21 cellular contexts compared by ENCODE assay signal in the genomic region with DNA sequence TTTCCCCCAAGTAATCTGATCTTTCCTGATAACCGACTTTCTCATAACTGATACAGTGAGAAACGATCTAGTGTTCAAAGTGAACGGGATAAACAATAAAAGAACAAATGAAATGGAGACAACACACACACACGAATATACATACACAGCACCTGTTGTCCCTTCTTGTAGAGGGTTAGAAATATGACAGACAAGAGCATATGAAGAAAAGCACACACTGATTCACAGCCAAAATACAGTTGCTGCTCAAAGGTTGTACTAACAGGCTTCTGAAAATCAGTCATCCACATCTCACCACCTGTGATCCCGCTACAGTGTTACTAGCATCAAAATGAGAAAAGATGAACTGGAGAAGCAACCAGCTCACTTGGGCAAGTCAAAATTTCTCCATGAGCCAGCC.
A peak's percentile ranks its signal among the peaks of the same experiment; 100 is the strongest.
DNase-seq lines count a peak whose midpoint lies in the region; ATAC-seq and TF ChIP-seq lines count a peak whose summit lies in the region.
"Had no signal": no experiment of that assay in that cellular context is flagged by ENCODE, and none has a peak within 500 bp of the region (broad histone marks: within the 10 kb centered on the region; RNA-seq: fewer than 3 reads in every experiment).

No MANE protein-coding gene starts in this region.

- H3K4me3 ChIP-seq in mesendoderm (ENCODE audit: low read length) (no peak overlapping the region), transverse colon (no peak overlapping the region)
- H3K4me3 ChIP-seq: BLaER1 treated with 17β-estradiol and CSF1 and Interleukin-3, amounts not matched to agents 10 nM and 100 nM; dorsolateral prefrontal cortex had no signal

- peaks cover under 1% of the 10 kb centered on the region for H3K27me3 Mint-ChIP-seq in activated T-cell treated with anti-CD3 and anti-CD28 coated beads, Interleukin-2, amount 50 U/mL, for 72 hours (ENCODE audit: low read depth)
- H3K27me3 Mint-ChIP-seq in T-helper 17 cell (peaks cover 10% of the 10 kb centered on the region), MCF 10A (ENCODE audit: insufficient read depth, unreplicated experiment) (no peaks in the 10 kb centered on the region)

- peak overlapping the region; percentile 32 for H3K27ac Mint-ChIP-seq in activated T-cell treated with anti-CD3 and anti-CD28 coated beads, Interleukin-2, amount 50 U/mL, for 72 hours
- H3K27ac Mint-ChIP-seq in T-helper 17 cell: peak overlapping the region; percentile 4
- H3K27ac Mint-ChIP-seq in MCF 10A (ENCODE audit: low read depth, unreplicated experiment): no peak overlapping the region
- H3K27ac Mint-ChIP-seq: H9; naive B cell; stimulated activated naive B cell treated with anti-CD40 and anti-IgM and Interleukin-4, amounts not matched to agents 10 μg/mL and 1 μg/mL and 100 μg/mL, for 72 hours had no signal

- in situ Hi-C loops in transverse colon (cut with MboI; ENCODE audit: low pct_ligation_motif_present in 1 of 4, low pct_unique_long_range_greater_than_20kb in 1 of 4, low sequenced_read_pairs in 3 of 4): loop anchor here in 1 of 4 donors (10.0 kb wide), 1 partner anchor 47 kb away; no protein-coding TSS in a partner anchor

- no peaks in the 10 kb centered on the region for H3K9me3 Mint-ChIP-seq in activated T-cell treated with anti-CD3 and anti-CD28 coated beads, Interleukin-2, amount 50 U/mL, for 72 hours
- no peaks in the 10 kb centered on the region for H3K9me3 Mint-ChIP-seq in MCF 10A (ENCODE audit: unreplicated experiment)
- H3K9me3 Mint-ChIP-seq: H9; naive B cell; stimulated activated naive B cell treated with anti-CD40 and anti-IgM and Interleukin-4, amounts not matched to agents 10 μg/mL and 1 μg/mL and 100 μg/mL, for 72 hours had no signal

- no peak overlapping the region for H3K56ac ChIP-seq in mesendoderm (ENCODE audit: low read length)

- H3K9me3 ChIP-seq in T-helper 17 cell (ENCODE audit: control insufficient read depth, low read length, poor library complexity, severe bottlenecking): no peaks in the 10 kb centered on the region
- H3K9me3 ChIP-seq in transverse colon: no peaks in the 10 kb centered on the region
- H3K9me3 ChIP-seq: BLaER1 treated with 17β-estradiol and CSF1 and Interleukin-3, amounts not matched to agents 10 nM and 100 nM had no signal

- H3K4me1 ChIP-seq in mesendoderm (ENCODE audit: control insufficient read depth, low read depth, low read length): peaks cover 6% of the 10 kb centered on the region
- H3K4me1 ChIP-seq in transverse colon: peaks cover under 1 to 45% (median 25%) of the 10 kb centered on the region in 4 donors

- peaks cover 13% of the 10 kb centered on the region for H3K4me1 Mint-ChIP-seq in activated T-cell treated with anti-CD3 and anti-CD28 coated beads, Interleukin-2, amount 50 U/mL, for 72 hours (ENCODE audit: low read depth)
- H3K4me1 Mint-ChIP-seq in T-helper 17 cell: peaks cover 23% of the 10 kb centered on the region
- peaks cover 3% of the 10 kb centered on the region for H3K4me1 Mint-ChIP-seq in MCF 10A (ENCODE audit: insufficient read depth, unreplicated experiment)
- H3K4me1 Mint-ChIP-seq: stimulated activated naive B cell treated with anti-CD40 and anti-IgM and Interleukin-4, amounts not matched to agents 10 μg/mL and 1 μg/mL and 100 μg/mL, for 72 hours had no signal

- no peak for TF ChIP-seq CTCF in transverse colon (IDR thresholded peaks at IDR 0.05)
- TF ChIP-seq CTCF in MCF 10A (IDR thresholded peaks at IDR 0.05; ENCODE audit: unreplicated experiment): no peak

- H2AK5ac ChIP-seq in mesendoderm (ENCODE audit: low read length): peak overlapping the region; percentile 91

- peak overlapping the region; percentile 3 for H3K4ac ChIP-seq in mesendoderm (ENCODE audit: low read depth, low read length)

- BruUV-seq in MCF 10A (replicated peaks; lab: Mats Ljungman, UMichigan): no TSS peak

- no peak overlapping the region for H2BK5ac ChIP-seq in mesendoderm (ENCODE audit: low read length)

- no peaks in the 10 kb centered on the region for H3K79me1 ChIP-seq in mesendoderm (ENCODE audit: low read length)

- no CpG with 5 or more reads among the region's 5 CpGs for WGBS in mesendoderm (ENCODE audit: extremely low coverage, insufficient coverage, low lambda C conversion rate)
- 48 to 49% methylated on average over 5 of the region's 5 CpGs for WGBS in transverse colon (ENCODE audit: low coverage in 1 of 2), 2 donors

- no peak overlapping the region for H2BK15ac ChIP-seq in mesendoderm (replicated peaks; ENCODE audit: low read depth)

- H3K18ac ChIP-seq in mesendoderm (ENCODE audit: low read length): peak overlapping the region; percentile 28

- DNase-seq in activated T-cell treated with anti-CD3 and anti-CD28 coated beads, Interleukin-2, amount 50 U/mL, for 72 hours: no peak
- DNase-seq in activated T-cell treated with anti-CD3 and anti-CD28 coated beads, Interleukin-2, amount 50 U/mL, for 48 hours: no peak
- DNase-seq in T-helper 17 cell (no peak), mesendoderm (no peak), transverse colon (no peak), MCF 10A (ENCODE audit: unreplicated experiment) (no peak), retina (no peak)
- DNase-seq: activated CD4-positive, alpha-beta T cell treated with anti-CD3 and anti-CD28 coated beads, Interleukin-2, amount 50 U/mL, for 48 hours; activated CD8-positive, alpha-beta memory T cell treated with anti-CD3 and anti-CD28 coated beads, Interleukin-2, amount 50 U/mL, for 4 hours; activated effector memory CD4-positive, alpha-beta T cell treated with Interleukin-2 at 50 U/mL for 16 hours; cerebellar nuclear complex; dorsolateral prefrontal cortex; H9; Kasumi-1; naive B cell; NCI-H1105; stimulated activated CD4-positive, alpha-beta T cell treated with anti-CD3 and anti-CD28 coated beads, Interleukin-4, amount 100 ng/mL, for 1 hour; stimulated activated naive B cell treated with anti-CD40 and anti-IgM and Interleukin-4, amounts not matched to agents 10 μg/mL and 1 μg/mL and 100 μg/mL, for 72 hours had no signal

- H3K23ac ChIP-seq in mesendoderm (ENCODE audit: low read length): no peak overlapping the region

- no peak overlapping the region for H4K5ac ChIP-seq in mesendoderm (ENCODE audit: low read length)

- no peak overlapping the region for H2BK120ac ChIP-seq in mesendoderm (ENCODE audit: low read depth, low read length)

- no peak overlapping the region for H3K9ac ChIP-seq in mesendoderm (ENCODE audit: low read length)
- H3K9ac ChIP-seq: BLaER1 treated with 17β-estradiol and CSF1 and Interleukin-3, amounts not matched to agents 10 nM and 100 nM had no signal

- H3K4me2 ChIP-seq in mesendoderm (ENCODE audit: low read length): no peak overlapping the region
- H3K4me2 ChIP-seq: BLaER1 treated with 17β-estradiol and CSF1 and Interleukin-3, amounts not matched to agents 10 nM and 100 nM had no signal

- no peak for TF ChIP-seq EP300 in transverse colon (IDR thresholded peaks at IDR 0.05; ENCODE audit: low read depth)

- H3K27me3 ChIP-seq in mesendoderm (ENCODE audit: insufficient read depth, low read length, poor library complexity): no peaks in the 10 kb centered on the region
- no peaks in the 10 kb centered on the region for H3K27me3 ChIP-seq in transverse colon
- H3K27me3 ChIP-seq: BLaER1 treated with 17β-estradiol and CSF1 and Interleukin-3, amounts not matched to agents 10 nM and 100 nM; dorsolateral prefrontal cortex had no signal

- TF ChIP-seq POLR2A in transverse colon (IDR thresholded peaks at IDR 0.05): no peak

- H4K8ac ChIP-seq in mesendoderm (ENCODE audit: low read depth, low read length): no peak overlapping the region

- H3K36me3 Mint-ChIP-seq in activated T-cell treated with anti-CD3 and anti-CD28 coated beads, Interleukin-2, amount 50 U/mL, for 72 hours (ENCODE audit: insufficient read depth in 2 of 2): no peaks in the 10 kb centered on the region
- H3K36me3 Mint-ChIP-seq in T-helper 17 cell (ENCODE audit: low read depth): no peaks in the 10 kb centered on the region
- no peaks in the 10 kb centered on the region for H3K36me3 Mint-ChIP-seq in MCF 10A (ENCODE audit: insufficient read depth, unreplicated experiment)
- H3K36me3 Mint-ChIP-seq: naive B cell; stimulated activated naive B cell treated with anti-CD40 and anti-IgM and Interleukin-4, amounts not matched to agents 10 μg/mL and 1 μg/mL and 100 μg/mL, for 72 hours had no signal

- POLR2A ChIA-PET in MCF 10A (lab: Yijun Ruan, JAX): interaction anchor here (2.0 kb wide), 1 partner anchor 14 kb away, joined by 6 read pairs; no protein-coding TSS in a partner anchor

- H3K36me3 ChIP-seq in mesendoderm (ENCODE audit: control insufficient read depth, insufficient read depth, low read length) (no peaks in the 10 kb centered on the region), transverse colon (no peaks in the 10 kb centered on the region)
- H3K36me3 ChIP-seq: BLaER1 treated with 17β-estradiol and CSF1 and Interleukin-3, amounts not matched to agents 10 nM and 100 nM had no signal

- ATAC-seq in activated T-cell treated with anti-CD3 and anti-CD28 coated beads, Interleukin-2, amount 50 U/mL, for 72 hours (replicated peaks in 1 of 2): no peak
- ATAC-seq in T-helper 17 cell: no peak
- no peak for ATAC-seq in GM21515 (IDR thresholded peaks at IDR 0.05; ENCODE audit: unreplicated experiment)
- ATAC-seq: stimulated activated naive B cell treated with anti-CD40 and anti-IgM and Interleukin-4, amounts not matched to agents 10 μg/mL and 1 μg/mL and 100 μg/mL, for 72 hours had no signal

- H3K27ac ChIP-seq in mesendoderm (ENCODE audit: low read depth, low read length): no peak overlapping the region
- peak overlapping the region; percentile 37 to 75 (median 64) for H3K27ac ChIP-seq in transverse colon
- H3K27ac ChIP-seq: BLaER1 treated with 17β-estradiol and CSF1 and Interleukin-3, amounts not matched to agents 10 nM and 100 nM; RWPE1 had no signal

- CTCF ChIA-PET in MCF 10A (lab: Yijun Ruan, JAX): interaction anchor here (1.1 to 4.4 kb wide), 4 partner anchors 14 to 673 kb away, joined by 3 to 25 read pairs (median 4); no protein-coding TSS in a partner anchor

- intact Hi-C loops in transverse colon (cut with DNase I; ENCODE audit: low total_unique reads): no loop called here
- intact Hi-C loops in MCF 10A (cut with micrococcal nuclease): no loop called here

- H3K79me2 ChIP-seq in mesendoderm (ENCODE audit: control insufficient read depth, insufficient read depth, low read length): no peaks in the 10 kb centered on the region

- peak overlapping the region in 1 of 2 donors; percentile 54 for H3K4me3 Mint-ChIP-seq in activated T-cell treated with anti-CD3 and anti-CD28 coated beads, Interleukin-2, amount 50 U/mL, for 72 hours
- H3K4me3 Mint-ChIP-seq in T-helper 17 cell: no peak overlapping the region
- H3K4me3 Mint-ChIP-seq in MCF 10A (ENCODE audit: unreplicated experiment): no peak overlapping the region
- H3K4me3 Mint-ChIP-seq: H9; naive B cell; stimulated activated naive B cell treated with anti-CD40 and anti-IgM and Interleukin-4, amounts not matched to agents 10 μg/mL and 1 μg/mL and 100 μg/mL, for 72 hours had no signal
